Comparison of ENCODE assay signal across 12 cellular contexts in genomic region chr6:170085475-170086401, GRCh38.
DNase-seq lines count a peak whose midpoint lies in the region; ATAC-seq, FAIRE-seq and TF ChIP-seq lines count a peak whose summit lies in the region.
"Had no signal": no experiment of that assay in that cellular context is flagged by ENCODE, and none has a peak within 500 bp of the region (broad histone marks: within the 10 kb centered on the region; RNA-seq: fewer than 3 reads in every experiment).

No MANE protein-coding gene starts in this region.

- no peaks in the 10 kb centered on the region for H3K27me3 ChIP-seq in sigmoid colon

- peaks cover 30% of the 10 kb centered on the region for H3K4me1 Mint-ChIP-seq in activated B cell treated with CpG ODN at 0.5 μM for 24 hours

- H3K4me3 Mint-ChIP-seq in activated B cell treated with CpG ODN at 0.5 μM for 24 hours: no peak overlapping the region

- TF ChIP-seq POLR2A in sigmoid colon (IDR thresholded peaks at IDR 0.05): no peak
- no peak for TF ChIP-seq POLR2A in GM12892 (IDR thresholded peaks at IDR 0.05; ENCODE audit: low read depth, low read length)

- in situ Hi-C loops in G401 (cut with HindIII; ENCODE audit: low sequenced_read_pairs): no loop called here

- no peaks in the 10 kb centered on the region for H3K27me3 Mint-ChIP-seq in activated B cell treated with CpG ODN at 0.5 μM for 24 hours

- no peaks in the 10 kb centered on the region for H3K36me3 Mint-ChIP-seq in activated B cell treated with CpG ODN at 0.5 μM for 24 hours (ENCODE audit: low read depth)

- no peaks in the 10 kb centered on the region for H3K9me3 ChIP-seq in sigmoid colon

- CTCF ChIA-PET in activated B cell treated with CpG ODN at 0.5 μM for 24 hours (lab: Charles Lee): no interaction called here

- no peak for FAIRE-seq in GM12892 (lab: Jason Lieb, UNC)
- FAIRE-seq: RCC 7860, TTC549 had no signal

- H3K4me1 ChIP-seq in sigmoid colon: peaks cover 0 to 23% (median 3%) of the 10 kb centered on the region in 4 donors

- peak overlapping the region; percentile 10 to 83 (median 68) for H3K27ac ChIP-seq in sigmoid colon

- TF ChIP-seq EP300 in sigmoid colon (IDR thresholded peaks at IDR 0.05): peak in 1 of 4 donors; percentile 55

- H3K27ac Mint-ChIP-seq in activated B cell treated with CpG ODN at 0.5 μM for 24 hours: peak overlapping the region; percentile 2

- POLR2A ChIA-PET in activated B cell treated with CpG ODN at 0.5 μM for 24 hours (lab: Charles Lee): no interaction called here

- DNase-seq in G401 (ENCODE audit: low spot score) (peak; percentile 18), activated B cell treated with CpG ODN at 0.5 μM for 24 hours (peak; percentile 14), left cardiac atrium (peak; percentile 4), sigmoid colon (peak; percentile 86), GM12892 (ENCODE audit: insufficient read length) (no peak), glomerular visceral epithelial cell (ENCODE audit: extremely low spot score) (no peak), foreskin fibroblast (no peak)
- DNase-seq: activated naive CD4-positive, alpha-beta T cell treated with Interleukin-2 at 50 U/mL for 16 hours; effector CD8-positive, alpha-beta T cell; NCI-H446 treated with DMSO at 0.1 percent for 48 hours had no signal

- TF ChIP-seq CTCF in activated B cell treated with CpG ODN at 0.5 μM for 24 hours (IDR thresholded peaks at IDR 0.05) (no peak), sigmoid colon (IDR thresholded peaks at IDR 0.05) (no peak), foreskin fibroblast (IDR thresholded peaks at IDR 0.05; ENCODE audit: low read depth, low read length) (no peak)

- no peaks in the 10 kb centered on the region for H3K9me3 Mint-ChIP-seq in activated B cell treated with CpG ODN at 0.5 μM for 24 hours

- intact Hi-C loops in activated B cell treated with CpG ODN at 0.5 μM for 24 hours (cut with micrococcal nuclease): loop anchor here (5.0 to 10.0 kb wide), 4 partner anchors 207 to 499 kb away; partner anchors contain the start of genes DLL1, FAM120B, PDCD2 and PSMB1
- intact Hi-C loops in left cardiac atrium (cut with DNase I): no loop called here
- intact Hi-C loops in sigmoid colon (cut with DNase I): loop anchor here (5.0 kb wide), 1 partner anchor 63 kb away; no protein-coding TSS in a partner anchor

- WGBS in sigmoid colon, 2 donors: 63 to 76% methylated on average over 26 of the region's 26 CpGs

- no peaks in the 10 kb centered on the region for H3K36me3 ChIP-seq in sigmoid colon

- H3K4me3 ChIP-seq in sigmoid colon (no peak overlapping the region), foreskin fibroblast (ENCODE audit: low read depth in 1 of 2, low read length in 2 of 2) (no peak overlapping the region)

- ATAC-seq in activated B cell treated with CpG ODN at 0.5 μM for 24 hours (ENCODE audit: low read depth): no peak
- no peak for ATAC-seq in left cardiac atrium

Comparison
In these comparisons a context has a peak if more than half of its experiments do, and no peak if none do; other contexts are left out.
1. DNase-seq: peak in G401 (single experiment), activated B cell treated with CpG ODN at 0.5 μM for 24 hours (single experiment), left cardiac atrium (single experiment) and sigmoid colon (single experiment); none in GM12892 (single experiment), glomerular visceral epithelial cell (single experiment) and foreskin fibroblast (0 of 2).
2. intact Hi-C loops: an anchor here in activated B cell treated with CpG ODN at 0.5 μM for 24 hours (5.0 to 10.0 kb wide) and sigmoid colon (5.0 kb wide); none called in left cardiac atrium.